ENCODE assay signal across 1 cellular context in genomic region chr20:63891061-63892002, GRCh38.
TF ChIP-seq lines count a peak whose summit lies in the region.

No MANE protein-coding gene starts in this region.

TF ChIP-seq in HepG2, 621 proteins besides CTCF, POLR2A, EP300 and RAD21 (continued from another document):
- TF ChIP-seq DDIT3 (CRISPR knock-in tag; IDR thresholded peaks at IDR 0.05) (no peak), THRA (CRISPR knock-in tag; IDR thresholded peaks at IDR 0.05; ENCODE audit: borderline replicate concordance) (no peak), KAT8 (CRISPR knock-in tag; IDR thresholded peaks at IDR 0.05) (no peak), HNF1B (CRISPR knock-in tag; IDR thresholded peaks at IDR 0.05) (no peak), NCOR1 (IDR thresholded peaks at IDR 0.05; ENCODE audit: borderline replicate concordance, low read length) (no peak), ERF (CRISPR knock-in tag; IDR thresholded peaks at IDR 0.05) (no peak), AGO2 (optimal IDR thresholded peaks at IDR 0.05; ENCODE audit: low read depth, low read length) (peak; percentile 69), ZNF644 (CRISPR knock-in tag; IDR thresholded peaks at IDR 0.05; ENCODE audit: low read depth) (no peak), ZSCAN25 (CRISPR knock-in tag; IDR thresholded peaks at IDR 0.05) (no peak), GMEB2 (CRISPR knock-in tag; IDR thresholded peaks at IDR 0.05; ENCODE audit: low read depth) (no peak), POGK (CRISPR knock-in tag; conservative IDR thresholded peaks at IDR 0.05) (no peak), SIX1 (CRISPR knock-in tag; IDR thresholded peaks at IDR 0.05; ENCODE audit: borderline replicate concordance) (no peak)
TF ChIP-seq in HepG2: peak in this region for 11.
